Comparison of ENCODE assay signal across 8 cellular contexts in genomic region chr14:105480807-105481801, GRCh38. TPM values are rescaled to one million over a fixed set of nuclear protein-coding genes. Genes with fewer than 3 reads are reported as not detected.
A peak's percentile ranks its signal among the peaks of the same experiment; 100 is the strongest.
DNase-seq lines count a peak whose midpoint lies in the region; ATAC-seq and TF ChIP-seq lines count a peak whose summit lies in the region.

No MANE protein-coding gene starts in this region.

- H3K27me3 ChIP-seq in CD8-positive, alpha-beta memory T cell (ENCODE audit: insufficient read depth, low read length, poor library complexity, severe bottlenecking): no peaks in the 10 kb centered on the region
- H3K27me3 ChIP-seq in Panc1 (ENCODE audit: control insufficient read depth, insufficient read depth, low read length) (no peaks in the 10 kb centered on the region), esophagus squamous epithelium (peaks cover 0 to 20% (median 0%) of the 10 kb centered on the region in 4 donors)

- CTCF ChIA-PET in CD8-positive, alpha-beta memory T cell (lab: Charles Lee): interaction anchor here (0.6 to 3.1 kb wide), 25 partner anchors 10 to 437 kb away, joined by 3 to 135 read pairs (median 4); partner anchors contain the start of genes BRF1 and TEDC1
- CTCF ChIA-PET in Panc1 (lab: Charles Lee): interaction anchor here (0.6 to 1.8 kb wide), 4 partner anchors 8 to 935 kb away, joined by 3 to 18 read pairs (median 6); partner anchors contain the start of gene TEDC1

- peak overlapping the region; percentile 78 to 94 (median 85) for H3K4me3 Mint-ChIP-seq in CD8-positive, alpha-beta memory T cell
- peak overlapping the region; percentile 71 to 90 (median 82) for H3K4me3 Mint-ChIP-seq in naive B cell
- H3K4me3 Mint-ChIP-seq in stimulated activated naive B cell treated with anti-CD40 and anti-IgM and Interleukin-4, amounts not matched to agents 10 μg/mL and 1 μg/mL and 100 μg/mL, for 72 hours: peak overlapping the region; percentile 82 to 83

- H3K36me3 ChIP-seq in CD8-positive, alpha-beta memory T cell (ENCODE audit: insufficient read depth, low read length): no peaks in the 10 kb centered on the region
- H3K36me3 ChIP-seq in Panc1 (ENCODE audit: control insufficient read depth, insufficient read depth, low read length) (no peaks in the 10 kb centered on the region), esophagus squamous epithelium (peaks cover 0 to 19% (median 0%) of the 10 kb centered on the region in 3 donors)

- peaks cover 80% of the 10 kb centered on the region for H3K4me1 ChIP-seq in CD8-positive, alpha-beta memory T cell (ENCODE audit: insufficient read depth, low read length)
- peaks cover 67% of the 10 kb centered on the region for H3K4me1 ChIP-seq in Panc1 (ENCODE audit: control insufficient read depth, insufficient read depth, low read length)
- peaks cover 77 to 99% (median 80%) of the 10 kb centered on the region in 3 donors for H3K4me1 ChIP-seq in esophagus squamous epithelium

- peak in 2 of 4 donors; percentile 25 to 38 for TF ChIP-seq POLR2A in esophagus squamous epithelium (IDR thresholded peaks at IDR 0.05)

- peak; percentile 41 for ATAC-seq in GM21526 (IDR thresholded peaks at IDR 0.05; ENCODE audit: low FRiP score, unreplicated experiment)
- ATAC-seq in Panc1: peak; percentile 66
- peak; percentile 41 to 44 for ATAC-seq in naive B cell (ENCODE audit: low read depth in 2 of 2)
- peak; percentile 62 to 69 for ATAC-seq in stimulated activated naive B cell treated with anti-CD40 and anti-IgM and Interleukin-4, amounts not matched to agents 10 μg/mL and 1 μg/mL and 100 μg/mL, for 72 hours (replicated peaks)

- POLR2A ChIA-PET in CD8-positive, alpha-beta memory T cell (lab: Charles Lee): interaction anchor here (2.4 kb wide), 1 partner anchor 9 kb away, joined by 66 read pairs; the partner anchor contains the start of gene TEDC1
- POLR2A ChIA-PET in Panc1 (lab: Charles Lee): interaction anchor here (0.6 to 1.4 kb wide), 2 partner anchors 9 to 11 kb away, joined by 4 to 21 read pairs; no protein-coding TSS in a partner anchor

- TF ChIP-seq CTCF in Panc1 (IDR thresholded peaks at IDR 0.05) (peak; percentile 94), esophagus squamous epithelium (IDR thresholded peaks at IDR 0.05) (peak; percentile 96 to 99 (median 99))

- peak overlapping the region; percentile 100 for H3K27ac ChIP-seq in CD8-positive, alpha-beta memory T cell (ENCODE audit: low read depth, low read length)
- peak overlapping the region; percentile 89 for H3K27ac ChIP-seq in Panc1 (ENCODE audit: low read length)
- peak overlapping the region; percentile 88 to 99 (median 93) for H3K27ac ChIP-seq in esophagus squamous epithelium

- no TSS peak for BruUV-seq in Panc1 (replicated peaks; lab: Mats Ljungman, UMichigan)

- peak overlapping the region; percentile 99 to 100 (median 100) for H3K27ac Mint-ChIP-seq in CD8-positive, alpha-beta memory T cell
- H3K27ac Mint-ChIP-seq in naive B cell: peak overlapping the region; percentile 96 to 100 (median 100)
- H3K27ac Mint-ChIP-seq in stimulated activated naive B cell treated with anti-CD40 and anti-IgM and Interleukin-4, amounts not matched to agents 10 μg/mL and 1 μg/mL and 100 μg/mL, for 72 hours: peak overlapping the region; percentile 99

- peaks cover 37 to 76% (median 56%) of the 10 kb centered on the region in 3 donors for H3K4me1 Mint-ChIP-seq in CD8-positive, alpha-beta memory T cell
- peaks cover 47 to 62% (median 47%) of the 10 kb centered on the region in 3 donors for H3K4me1 Mint-ChIP-seq in naive B cell
- peaks cover 59 to 78% of the 10 kb centered on the region in 2 donors for H3K4me1 Mint-ChIP-seq in stimulated activated naive B cell treated with anti-CD40 and anti-IgM and Interleukin-4, amounts not matched to agents 10 μg/mL and 1 μg/mL and 100 μg/mL, for 72 hours

- H3K4me3 ChIP-seq in CD8-positive, alpha-beta memory T cell (ENCODE audit: low read length): peak overlapping the region; percentile 80
- peak overlapping the region; percentile 23 to 50 for H3K4me3 ChIP-seq in Panc1 (ENCODE audit: low read depth in 2 of 2, low read length in 2 of 2)
- peak overlapping the region; percentile 23 to 67 (median 39) for H3K4me3 ChIP-seq in esophagus squamous epithelium

- WGBS in esophagus squamous epithelium, 2 donors: 0% methylated on average over 12 of the region's 35 CpGs; no CpG with 5 or more reads in 1 of the 2 donors

- no peaks in the 10 kb centered on the region for H3K36me3 Mint-ChIP-seq in CD8-positive, alpha-beta memory T cell
- H3K36me3 Mint-ChIP-seq in naive B cell: peaks cover 0 to 8% of the 10 kb centered on the region in 2 donors
- H3K36me3 Mint-ChIP-seq in stimulated activated naive B cell treated with anti-CD40 and anti-IgM and Interleukin-4, amounts not matched to agents 10 μg/mL and 1 μg/mL and 100 μg/mL, for 72 hours: peaks cover 3 to 4% of the 10 kb centered on the region in 2 donors

- in situ Hi-C loops in Panc1 (cut with HindIII; ENCODE audit: low pct_unique_long_range_greater_than_20kb, low sequenced_read_pairs): no loop called here

- DNase-seq in CD8-positive, alpha-beta memory T cell: peak; percentile 83 to 91 (median 87)
- DNase-seq in KG1 (lab: John Stamatoyannopoulos, UW) (peak; percentile 66), Panc1 (ENCODE audit: low read depth, low spot score) (no peak), activated T-helper 1 cell treated with Interleukin-2 at 50 U/mL for 16 hours (ENCODE audit: low read depth) (peak; percentile 83), esophagus squamous epithelium (lab: John Stamatoyannopoulos, UW) (no peak), naive B cell (peak; percentile 90)
- peak; percentile 85 for DNase-seq in stimulated activated naive B cell treated with anti-CD40 and anti-IgM and Interleukin-4, amounts not matched to agents 10 μg/mL and 1 μg/mL and 100 μg/mL, for 72 hours

- H3K9me3 ChIP-seq in CD8-positive, alpha-beta memory T cell (ENCODE audit: low read length): no peaks in the 10 kb centered on the region
- H3K9me3 ChIP-seq in Panc1 (ENCODE audit: control insufficient read depth, insufficient read depth, low read depth, low read length) (no peaks in the 10 kb centered on the region), esophagus squamous epithelium (no peaks in the 10 kb centered on the region)

- intact Hi-C loops in Panc1 (cut with micrococcal nuclease; ENCODE audit: unreplicated experiment) (loop anchor here (10.0 kb wide), 1 partner anchor 106 kb away; no protein-coding TSS in a partner anchor), esophagus squamous epithelium (cut with DNase I) (loop anchor here (10.0 kb wide), 1 partner anchor 106 kb away; no protein-coding TSS in a partner anchor)

- H3K27me3 Mint-ChIP-seq in CD8-positive, alpha-beta memory T cell: peaks cover 0 to 12% of the 10 kb centered on the region in 2 donors
- H3K27me3 Mint-ChIP-seq in naive B cell: peaks cover 0 to 5% (median 0%) of the 10 kb centered on the region in 3 donors
- H3K27me3 Mint-ChIP-seq in stimulated activated naive B cell treated with anti-CD40 and anti-IgM and Interleukin-4, amounts not matched to agents 10 μg/mL and 1 μg/mL and 100 μg/mL, for 72 hours: peaks cover 18 to 22% of the 10 kb centered on the region in 2 donors

- peaks cover 0 to 3% (median 0%) of the 10 kb centered on the region in 5 donors for H3K9me3 Mint-ChIP-seq in CD8-positive, alpha-beta memory T cell
- peaks cover 0 to 2% (median 0%) of the 10 kb centered on the region in 7 donors for H3K9me3 Mint-ChIP-seq in naive B cell
- H3K9me3 Mint-ChIP-seq in stimulated activated naive B cell treated with anti-CD40 and anti-IgM and Interleukin-4, amounts not matched to agents 10 μg/mL and 1 μg/mL and 100 μg/mL, for 72 hours: peaks cover 2 to 4% of the 10 kb centered on the region in 2 donors

RNA-seq across cellular contexts. Expression of gene CRIP1, which starts 5.6 kb away (rescaled TPM):
- total RNA-seq in CD8-positive, alpha-beta memory T cell: 100 to 1,000 TPM; 463 to 468 TPM
- polyA plus RNA-seq in CD8-positive, alpha-beta memory T cell: 1,031 TPM
- 1,056 TPM for total RNA-seq in Panc1 (2021; ENCODE audit: unreplicated experiment)
- polyA plus RNA-seq in Panc1 (2012; ENCODE audit: insufficient read length): 2,110 TPM
- 10 to 100 TPM in 3 of 4 donors, 1 to 10 TPM in 1; 8.2 to 35.6 (median 24.7) TPM for total RNA-seq in esophagus squamous epithelium
- 100 to 1,000 TPM; 115 to 495 (median 235) TPM for polyA plus RNA-seq in naive B cell (ENCODE audit: low read depth in 6 of 6)

RNA-seq across cellular contexts. Expression of gene CRIP2, which starts 6.5 kb away (rescaled TPM):
- 1 to 10 TPM; 2.7 to 4.5 TPM for total RNA-seq in CD8-positive, alpha-beta memory T cell
- polyA plus RNA-seq in CD8-positive, alpha-beta memory T cell: 31.5 TPM
- total RNA-seq in Panc1 (2021; ENCODE audit: unreplicated experiment) (280 TPM), esophagus squamous epithelium (100 to 1,000 TPM in 2 of 4 donors, 10 to 100 TPM in 2; 44.2 to 118 (median 80.7) TPM)
- polyA plus RNA-seq in Panc1 (2012; ENCODE audit: insufficient read length): 1,001 TPM
- polyA plus RNA-seq in naive B cell (ENCODE audit: low read depth in 6 of 6): 10 to 100 TPM in 2 of 6 donors, 1 to 10 TPM in 4; 2.0 to 27.3 (median 8.4) TPM

RNA-seq across cellular contexts. Expression of gene TEDC1, which starts 9.9 kb away (rescaled TPM):
- total RNA-seq in CD8-positive, alpha-beta memory T cell: 10 to 100 TPM; 52.1 to 56.5 TPM
- 14.7 TPM for polyA plus RNA-seq in CD8-positive, alpha-beta memory T cell
- 47.8 TPM for total RNA-seq in Panc1 (2021; ENCODE audit: unreplicated experiment)
- 42.5 TPM for polyA plus RNA-seq in Panc1 (2012; ENCODE audit: insufficient read length)
- total RNA-seq in esophagus squamous epithelium: 10 to 100 TPM in 1 of 4 donors, 1 to 10 TPM in 3; 7.1 to 12.8 (median 7.6) TPM
- 10 to 100 TPM in 3 of 6 donors, 1 to 10 TPM in 3; 3.5 to 13.6 (median 8.3) TPM for polyA plus RNA-seq in naive B cell (ENCODE audit: low read depth in 6 of 6)

RNA-seq across cellular contexts. Expression of gene TMEM121, which starts 45.3 kb away (rescaled TPM):
- 10 to 100 TPM; 14.2 to 17.1 TPM for total RNA-seq in CD8-positive, alpha-beta memory T cell
- polyA plus RNA-seq in CD8-positive, alpha-beta memory T cell: 3.8 TPM
- total RNA-seq in Panc1 (2021; ENCODE audit: unreplicated experiment) (4.6 TPM), esophagus squamous epithelium (1 to 10 TPM in 3 of 4 donors, under 1 TPM in 1; 0.61 to 2.1 (median 1.6) TPM)
- polyA plus RNA-seq in Panc1 (2012; ENCODE audit: insufficient read length): 8.4 TPM
- 1 to 10 TPM; 1.4 to 3.3 (median 1.9) TPM for polyA plus RNA-seq in naive B cell (ENCODE audit: low read depth in 6 of 6)

Comparison
In these comparisons a context has a peak if more than half of its experiments do, and no peak if none do; other contexts are left out.
1. DNase-seq: peak in CD8-positive, alpha-beta memory T cell (5 of 5), KG1 (single experiment), activated T-helper 1 cell treated with Interleukin-2 at 50 U/mL for 16 hours (single experiment), naive B cell (single experiment) and stimulated activated naive B cell treated with anti-CD40 and anti-IgM and Interleukin-4, amounts not matched to agents 10 μg/mL and 1 μg/mL and 100 μg/mL, for 72 hours (single experiment); none in Panc1 (single experiment) and esophagus squamous epithelium (single experiment).
2. RNA of gene CRIP1, which starts 5.6 kb away (total RNA-seq): 1,056 TPM in Panc1 (single experiment) and 463 to 468 TPM in CD8-positive, alpha-beta memory T cell; 8.2 to 35.6 TPM in esophagus squamous epithelium; every median in the first group is over 10 times any median in the second.
3. RNA of gene CRIP2, which starts 6.5 kb away (total RNA-seq): 280 TPM in Panc1 (single experiment) and 44.2 to 118 TPM in esophagus squamous epithelium; 2.7 to 4.5 TPM in CD8-positive, alpha-beta memory T cell; every median in the first group is over 4 times any median in the second.
4. Peak in every context shown above with its lines, with median percentiles within 50 percentile points of each other: H3K27ac ChIP-seq, H3K4me3 ChIP-seq, H3K27ac Mint-ChIP-seq, H3K4me3 Mint-ChIP-seq and ATAC-seq.